Comparison of ENCODE assay signal across 24 cellular contexts in the genomic region with DNA sequence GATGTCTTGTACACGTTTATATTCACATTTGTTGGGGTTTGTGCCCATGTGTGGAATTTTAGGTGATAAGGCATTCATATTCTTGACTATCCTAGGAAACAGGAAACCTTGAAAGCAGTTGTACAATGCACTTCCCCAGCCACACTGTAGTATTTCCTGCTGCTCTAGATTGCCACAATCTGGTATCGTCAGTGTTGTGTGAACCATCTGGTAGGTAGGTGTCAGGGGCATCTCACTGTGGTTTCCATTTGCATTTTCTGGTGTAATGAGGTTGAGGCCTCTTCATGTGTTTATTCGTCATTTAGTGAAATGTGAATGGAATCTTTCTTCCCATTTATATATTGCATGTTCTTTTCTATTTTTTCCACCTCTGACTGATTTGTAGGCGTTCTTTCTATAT.
"Had no signal": no experiment of that assay in that cellular context is flagged by ENCODE, and none has a peak within 500 bp of the region (broad histone marks: within the 10 kb centered on the region; RNA-seq: fewer than 3 reads in every experiment).

No MANE protein-coding gene starts in this region.

- H3K4me1 ChIP-seq: right lobe of liver, testis, transverse colon, upper lobe of left lung had no signal

- H3K4me3 ChIP-seq: left ventricle myocardium inferior, lung, ovary, right atrium auricular region, right lobe of liver, smooth muscle cell, stomach, testis, thyroid gland, transverse colon, upper lobe of left lung, vagina had no signal

- ATAC-seq: right lobe of liver; stimulated activated naive B cell treated with anti-CD40 and anti-IgM and Interleukin-4, amounts not matched to agents 10 μg/mL and 1 μg/mL and 100 μg/mL, for 72 hours; stimulated activated naive CD8-positive, alpha-beta T cell treated with anti-CD3 and anti-CD28 coated beads, Interleukin-15, Interleukin-2, amounts not matched to agents 100 U/mL and 50 U/mL, for 24 hours had no signal

- H3K27me3 Mint-ChIP-seq: progenitor cell of endocrine pancreas; stimulated activated naive B cell treated with anti-CD40 and anti-IgM and Interleukin-4, amounts not matched to agents 10 μg/mL and 1 μg/mL and 100 μg/mL, for 72 hours had no signal

- H3K27me3 ChIP-seq: ovary, right atrium auricular region, right lobe of liver, stomach, testis, thyroid gland, transverse colon, upper lobe of left lung, vagina had no signal

- H3K4me3 Mint-ChIP-seq: mesothelial cell of epicardium; naive B cell; natural killer cell treated with Interleukin-12 subunit alpha and Interleukin-12 subunit beta and Interleukin-15 and Interleukin-18, amount 100 ng/mL, for 72 hours had no signal

- H3K36me3 Mint-ChIP-seq: natural killer cell treated with Interleukin-12 subunit alpha and Interleukin-12 subunit beta and Interleukin-15 and Interleukin-18, amount 100 ng/mL, for 72 hours had no signal

- H3K36me3 ChIP-seq: ovary, right atrium auricular region, right lobe of liver, stomach, thyroid gland, transverse colon, upper lobe of left lung, vagina had no signal

- H3K27ac Mint-ChIP-seq: mesothelial cell of epicardium; naive B cell; natural killer cell treated with Interleukin-12 subunit alpha and Interleukin-12 subunit beta and Interleukin-15 and Interleukin-18, amount 100 ng/mL, for 72 hours; progenitor cell of endocrine pancreas; stimulated activated naive B cell treated with anti-CD40 and anti-IgM and Interleukin-4, amounts not matched to agents 10 μg/mL and 1 μg/mL and 100 μg/mL, for 72 hours had no signal

- DNase-seq: kidney glomerular epithelial cell; left ventricle myocardium inferior; mesendoderm; naive B cell; ovary; right lobe of liver; stimulated activated CD4-positive, alpha-beta T cell treated with anti-CD3 and anti-CD28 coated beads, Interleukin-1b, Interleukin-23, amount 100 ng/mL, for 48 hours; stimulated activated CD4-positive, alpha-beta T cell treated with anti-CD3 and anti-CD28 coated beads, Interleukin-2, amount 100 ng/mL, for 48 hours; stimulated activated CD4-positive, alpha-beta T cell treated with anti-CD3 and anti-CD28 coated beads, Interleukin-4, amount 100 ng/mL, for 4 hours; stimulated activated CD8-positive, alpha-beta memory T cell treated with anti-CD3 and anti-CD28 coated beads, Interleukin-4, amount 100 ng/mL, for 48 hours; stimulated activated naive B cell treated with anti-CD40 and anti-IgM and Interleukin-4, amounts not matched to agents 10 μg/mL and 1 μg/mL and 100 μg/mL, for 72 hours; stimulated activated naive CD8-positive, alpha-beta T cell treated with anti-CD3 and anti-CD28 coated beads, Interleukin-15, Interleukin-2, amounts not matched to agents 100 U/mL and 50 U/mL, for 24 hours; stomach; testis; thyroid gland; transverse colon; upper lobe of left lung had no signal

- H3K27ac ChIP-seq: left ventricle myocardium inferior, ovary, right atrium auricular region, right lobe of liver, stomach, testis, thyroid gland, transverse colon, upper lobe of left lung, vagina had no signal

- H3K4me2 ChIP-seq: smooth muscle cell had no signal

- H3K4me1 Mint-ChIP-seq: mesothelial cell of epicardium, naive B cell had no signal

- H3K9me3 ChIP-seq: ovary, right lobe of liver, testis, thyroid gland, vagina had no signal
